Comparison of ENCODE assay signal across 8 cellular contexts in the genomic region with DNA sequence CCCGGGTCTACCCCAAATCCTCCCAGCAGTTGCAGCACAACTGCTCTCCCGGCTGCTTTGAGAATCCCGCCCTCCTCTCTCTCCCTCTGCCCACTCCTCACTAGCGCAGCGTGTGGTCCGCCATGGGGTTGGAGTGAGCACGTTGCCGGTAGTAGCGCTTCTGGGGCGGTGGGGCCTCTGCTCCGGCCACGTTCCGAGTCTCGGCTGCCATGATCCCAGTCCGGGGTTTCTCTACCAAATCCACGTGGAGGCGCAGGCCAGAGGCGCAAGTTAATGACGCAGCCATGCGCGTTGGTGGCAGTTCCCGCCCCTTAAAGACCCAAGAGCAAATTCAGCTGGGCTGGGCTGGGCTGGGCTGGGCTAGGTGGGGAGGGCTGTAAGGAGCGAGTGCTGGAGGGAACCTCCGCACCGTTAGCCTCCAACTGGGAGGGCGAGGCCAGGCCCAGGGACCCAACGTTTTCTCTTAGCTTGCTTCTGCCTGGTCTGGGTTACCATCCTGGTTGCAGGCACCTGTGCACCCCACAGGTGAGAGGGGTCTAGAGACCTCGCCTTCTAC. TPM values are rescaled to one million over a fixed set of nuclear protein-coding genes. Genes with fewer than 3 reads are reported as not detected.
DNase-seq lines count a peak whose midpoint lies in the region; TF ChIP-seq lines count a peak whose summit lies in the region.

METTL1 (minus strand) TSS at position 233 of the 556 bp plus-strand sequence; CDS start at position 211, 22 bp downstream.

- peak within 1 kb of the TSS; percentile 79 for H3K4me2 ChIP-seq in neural cell (ENCODE audit: low read length)

- H3K36me3 ChIP-seq in neural cell (ENCODE audit: insufficient read depth, low read length), result no peaks in the 10 kb centered on the region
- H3K36me3 ChIP-seq in stomach, result peaks cover 0 to 44% (median 37%) of the 10 kb centered on the region in 4 donors

- DNase-seq in EH (ENCODE audit: low read depth) (peak; percentile 97), GOT3 (lab: John Stamatoyannopoulos, UW) (peak; percentile 100), LNCaP clone FGC (ENCODE audit: low read depth) (peak; percentile 93), fibroblast of the conjunctiva (ENCODE audit: low read depth) (peak; percentile 91), stomach (peak; percentile 95)
- peak; percentile 97 for DNase-seq in activated effector memory CD4-positive, alpha-beta T cell treated with anti-CD3 and anti-CD28 coated beads, Interleukin-2, amount 50 U/mL, for 16 hours

- TF ChIP-seq RAD21 in neural cell (conservative IDR thresholded peaks at IDR 0.05), result no peak

- TF ChIP-seq POLR2A in Raji (IDR thresholded peaks at IDR 0.05; ENCODE audit: insufficient read depth, low read depth, low read length) (peak; percentile 89), stomach (IDR thresholded peaks at IDR 0.05) (no peak)

- peaks cover 17 to 29% (median 28%) of the 10 kb centered on the region in 4 donors for H3K4me1 ChIP-seq in stomach

- 0 to 1% (median 0%) methylated on average over 24 to 28 of the region's 28 CpGs for WGBS in stomach, 5 donors

- H3K27me3 ChIP-seq in neural cell (ENCODE audit: insufficient read depth, low read depth, low read length) (peaks cover 8% of the 10 kb centered on the region), stomach (peaks cover 0 to 8% (median 8%) of the 10 kb centered on the region in 3 donors)

- H3K27ac ChIP-seq in neural cell (ENCODE audit: low read length) (peak within 1 kb of the TSS; percentile 57), stomach (peak within 1 kb of the TSS; percentile 92 to 96 (median 93))

- H4K20me1 ChIP-seq in neural cell (ENCODE audit: insufficient read depth), result no peaks in the 10 kb centered on the region

- no peak for TF ChIP-seq CTCF in LNCaP clone FGC (IDR thresholded peaks at IDR 0.05; ENCODE audit: control insufficient read depth, extremely low read depth, insufficient read depth)
- no peak for TF ChIP-seq CTCF in neural cell (IDR thresholded peaks at IDR 0.05; ENCODE audit: poor library complexity, severe bottlenecking)
- TF ChIP-seq CTCF in stomach (IDR thresholded peaks at IDR 0.05), result no peak

- no peaks in the 10 kb centered on the region for H3K79me2 ChIP-seq in neural cell (replicated peaks; ENCODE audit: insufficient read depth, low read length)

- peak within 1 kb of the TSS; percentile 70 for H3K9ac ChIP-seq in neural cell (ENCODE audit: low read length)

- TF ChIP-seq EP300 in neural cell (conservative IDR thresholded peaks at IDR 0.05; ENCODE audit: poor library complexity, severe bottlenecking) (peak; percentile 53), stomach (IDR thresholded peaks at IDR 0.05) (no peak)

- peak within 1 kb of the TSS; percentile 90 for H2AFZ ChIP-seq in neural cell (ENCODE audit: low read depth, low read length)

- no peaks in the 10 kb centered on the region for H3K9me2 ChIP-seq in neural cell (ENCODE audit: insufficient read depth, low read length)

- peak within 1 kb of the TSS; percentile 97 for H3K4me3 ChIP-seq in LNCaP clone FGC (ENCODE audit: low read depth, low read length)
- H3K4me3 ChIP-seq in neural cell (ENCODE audit: low read length), result peak within 1 kb of the TSS; percentile 76
- peak within 1 kb of the TSS; percentile 57 to 95 (median 76) for H3K4me3 ChIP-seq in stomach

- intact Hi-C loops in stomach (cut with DNase I; ENCODE audit: low total_unique reads), result no loop called here

- H3K9me3 ChIP-seq in neural cell (ENCODE audit: low read length) (no peaks in the 10 kb centered on the region), stomach (no peaks in the 10 kb centered on the region)

- H3F3A ChIP-seq in neural cell (ENCODE audit: insufficient read depth, low read length, poor library complexity, severe bottlenecking), result no peaks in the 10 kb centered on the region

TF ChIP-seq in neural cell, 6 proteins besides CTCF, POLR2A, EP300 and RAD21:
- TF ChIP-seq POLR2AphosphoS5 (IDR thresholded peaks at IDR 0.05) (peak; percentile 69), SMC3 (conservative IDR thresholded peaks at IDR 0.05; ENCODE audit: poor library complexity) (peak; percentile 49), TAF1 (IDR thresholded peaks at IDR 0.05; ENCODE audit: low read depth) (peak; percentile 49), EZH2 (IDR thresholded peaks at IDR 0.05; ENCODE audit: borderline replicate concordance, insufficient read depth, low read length, poor library complexity, severe bottlenecking) (no peak), MXI1 (conservative IDR thresholded peaks at IDR 0.05; ENCODE audit: poor library complexity, severe bottlenecking) (peak; percentile 100)
- TF ChIP-seq, protein P1, sequence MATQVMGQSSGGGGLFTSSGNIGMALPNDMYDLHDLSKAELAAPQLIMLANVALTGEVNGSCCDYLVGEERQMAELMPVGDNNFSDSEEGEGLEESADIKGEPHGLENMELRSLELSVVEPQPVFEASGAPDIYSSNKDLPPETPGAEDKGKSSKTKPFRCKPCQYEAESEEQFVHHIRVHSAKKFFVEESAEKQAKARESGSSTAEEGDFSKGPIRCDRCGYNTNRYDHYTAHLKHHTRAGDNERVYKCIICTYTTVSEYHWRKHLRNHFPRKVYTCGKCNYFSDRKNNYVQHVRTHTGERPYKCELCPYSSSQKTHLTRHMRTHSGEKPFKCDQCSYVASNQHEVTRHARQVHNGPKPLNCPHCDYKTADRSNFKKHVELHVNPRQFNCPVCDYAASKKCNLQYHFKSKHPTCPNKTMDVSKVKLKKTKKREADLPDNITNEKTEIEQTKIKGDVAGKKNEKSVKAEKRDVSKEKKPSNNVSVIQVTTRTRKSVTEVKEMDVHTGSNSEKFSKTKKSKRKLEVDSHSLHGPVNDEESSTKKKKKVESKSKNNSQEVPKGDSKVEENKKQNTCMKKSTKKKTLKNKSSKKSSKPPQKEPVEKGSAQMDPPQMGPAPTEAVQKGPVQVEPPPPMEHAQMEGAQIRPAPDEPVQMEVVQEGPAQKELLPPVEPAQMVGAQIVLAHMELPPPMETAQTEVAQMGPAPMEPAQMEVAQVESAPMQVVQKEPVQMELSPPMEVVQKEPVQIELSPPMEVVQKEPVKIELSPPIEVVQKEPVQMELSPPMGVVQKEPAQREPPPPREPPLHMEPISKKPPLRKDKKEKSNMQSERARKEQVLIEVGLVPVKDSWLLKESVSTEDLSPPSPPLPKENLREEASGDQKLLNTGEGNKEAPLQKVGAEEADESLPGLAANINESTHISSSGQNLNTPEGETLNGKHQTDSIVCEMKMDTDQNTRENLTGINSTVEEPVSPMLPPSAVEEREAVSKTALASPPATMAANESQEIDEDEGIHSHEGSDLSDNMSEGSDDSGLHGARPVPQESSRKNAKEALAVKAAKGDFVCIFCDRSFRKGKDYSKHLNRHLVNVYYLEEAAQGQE (IDR thresholded peaks at IDR 0.05; ENCODE audit: borderline replicate concordance), result no peak

RNA-seq across cellular contexts. Expression of gene METTL1, which starts in this region (rescaled TPM):
- polyA plus RNA-seq in neural cell (1.9 and 2.0 TPM in 2 replicates), stomach (10 to 100 TPM; 13.7 to 24.7 (median 20.2) TPM)
- polyA minus RNA-seq in neural cell, result 0.81 TPM in 1 of 2 replicates, not detected in the other
- total RNA-seq in stomach, result 10 to 100 TPM in 3 of 5 donors, 1 to 10 TPM in 2; 4.4 to 37.9 (median 13.2) TPM

Comparison
In these comparisons a context has a peak if more than half of its experiments do, and no peak if none do; other contexts are left out.
1. Peak in every context shown above with its lines: DNase-seq, H3K4me3 ChIP-seq and H3K27ac ChIP-seq.